Comparison of ENCODE assay signal across 16 cellular contexts in the genomic region with DNA sequence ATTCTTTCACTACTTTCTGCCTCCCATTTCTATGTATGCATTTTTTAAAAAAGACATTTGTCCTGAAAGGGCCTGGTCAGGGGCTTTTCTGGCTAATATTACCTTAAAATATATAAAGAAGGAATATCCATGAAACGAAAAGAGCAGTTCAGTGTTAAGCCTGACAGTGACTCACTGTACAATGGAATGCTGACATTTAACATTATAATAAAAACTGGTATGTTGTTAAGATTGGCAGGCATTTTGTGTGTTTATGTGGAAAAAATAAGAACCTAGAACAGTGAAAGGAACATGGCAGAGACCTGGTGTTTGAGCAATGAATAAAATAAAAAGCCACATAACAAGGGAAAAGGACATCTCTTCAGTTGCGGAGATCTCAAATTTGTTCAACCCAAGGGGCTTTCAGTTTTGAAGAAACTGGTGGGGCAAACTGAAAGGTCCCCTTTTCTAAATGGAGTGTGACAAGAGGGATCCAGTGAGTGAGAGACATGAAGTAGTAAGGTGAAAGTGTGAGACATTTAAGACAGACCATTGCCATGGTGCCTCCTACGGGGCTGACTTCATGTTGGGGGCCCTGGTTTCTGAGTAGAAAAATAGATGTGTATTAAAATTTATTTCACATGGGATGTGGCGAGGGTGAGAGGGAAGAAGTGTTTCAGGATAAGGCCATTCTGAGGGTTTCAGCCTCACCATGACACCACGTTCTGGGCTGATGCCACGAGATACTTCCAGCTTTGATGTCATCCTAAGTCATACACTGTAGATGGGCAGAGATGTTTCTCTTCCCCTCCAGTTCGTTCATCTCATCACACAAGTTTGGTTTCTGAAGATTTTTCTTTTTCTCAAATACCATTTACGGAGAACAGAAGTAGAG.
DNase-seq lines count a peak whose midpoint lies in the region; TF ChIP-seq lines count a peak whose summit lies in the region.
"Had no signal": no experiment of that assay in that cellular context is flagged by ENCODE, and none has a peak within 500 bp of the region (broad histone marks: within the 10 kb centered on the region; RNA-seq: fewer than 3 reads in every experiment).

No MANE protein-coding gene starts in this region.

- peaks cover 0 to 8% (median 0%) of the 10 kb centered on the region in 3 donors for H3K36me3 ChIP-seq in tibial artery
- H3K36me3 ChIP-seq: ovary had no signal

- H3K36me3 Mint-ChIP-seq in activated T-cell treated with anti-CD3 and anti-CD28 coated beads, Interleukin-2, amount 50 U/mL, for 24 hours (ENCODE audit: low read depth) = peaks cover 20% of the 10 kb centered on the region
- peaks cover 20% of the 10 kb centered on the region for H3K36me3 Mint-ChIP-seq in activated naive CD8-positive, alpha-beta T cell treated with anti-CD3 and anti-CD28 coated beads for 36 hours

- DNase-seq in activated T-cell treated with anti-CD3 and anti-CD28 coated beads for 48 hours (ENCODE audit: low read depth) (peak; percentile 16), fibroblast of the conjunctiva (ENCODE audit: low read depth) (peak; percentile 2), stromal cell of bone marrow (ENCODE audit: low read depth) (peak; percentile 23), C1 segment of cervical spinal cord (lab: John Stamatoyannopoulos, UW) (no peak), tibial artery (no peak), hypothalamus (lab: John Stamatoyannopoulos, UW) (no peak)
- DNase-seq in activated T-cell treated with anti-CD3 and anti-CD28 coated beads, Interleukin-2, amount 50 U/mL, for 24 hours = no peak
- DNase-seq in activated naive CD8-positive, alpha-beta T cell treated with anti-CD3 and anti-CD28 coated beads for 36 hours = no peak
- DNase-seq: activated naive CD4-positive, alpha-beta T cell treated with anti-CD3 and anti-CD28 coated beads for 36 hours; dorsolateral prefrontal cortex; head of caudate nucleus; NCI-H1417; ovary; stimulated activated CD4-positive, alpha-beta T cell treated with anti-CD3 and anti-CD28 coated beads, Interleukin-2, amount 100 ng/mL, for 24 hours had no signal

- peak overlapping the region in 1 of 2 donors; percentile 9 for H3K27ac ChIP-seq in tibial artery
- H3K27ac ChIP-seq: ovary, suprapubic skin had no signal

- H3K9me3 Mint-ChIP-seq in activated T-cell treated with anti-CD3 and anti-CD28 coated beads, Interleukin-2, amount 50 U/mL, for 24 hours = no peaks in the 10 kb centered on the region
- no peaks in the 10 kb centered on the region for H3K9me3 Mint-ChIP-seq in activated naive CD8-positive, alpha-beta T cell treated with anti-CD3 and anti-CD28 coated beads for 36 hours
- H3K9me3 Mint-ChIP-seq: activated naive CD4-positive, alpha-beta T cell treated with anti-CD3 and anti-CD28 coated beads for 36 hours had no signal

- no peaks in the 10 kb centered on the region for H3K27me3 Mint-ChIP-seq in activated T-cell treated with anti-CD3 and anti-CD28 coated beads, Interleukin-2, amount 50 U/mL, for 24 hours
- no peaks in the 10 kb centered on the region for H3K27me3 Mint-ChIP-seq in activated naive CD8-positive, alpha-beta T cell treated with anti-CD3 and anti-CD28 coated beads for 36 hours

- no peak for TF ChIP-seq CTCF in tibial artery (IDR thresholded peaks at IDR 0.05)

- no peaks in the 10 kb centered on the region for H3K9me3 ChIP-seq in tibial artery
- H3K9me3 ChIP-seq: ovary, suprapubic skin had no signal

- H3K27ac Mint-ChIP-seq in activated T-cell treated with anti-CD3 and anti-CD28 coated beads, Interleukin-2, amount 50 U/mL, for 24 hours = no peak overlapping the region
- peak overlapping the region; percentile 16 for H3K27ac Mint-ChIP-seq in activated naive CD8-positive, alpha-beta T cell treated with anti-CD3 and anti-CD28 coated beads for 36 hours
- H3K27ac Mint-ChIP-seq: activated naive CD4-positive, alpha-beta T cell treated with anti-CD3 and anti-CD28 coated beads for 36 hours had no signal

- peaks cover 56% of the 10 kb centered on the region for H3K4me1 Mint-ChIP-seq in activated T-cell treated with anti-CD3 and anti-CD28 coated beads, Interleukin-2, amount 50 U/mL, for 24 hours (ENCODE audit: low read depth)
- H3K4me1 Mint-ChIP-seq in activated naive CD8-positive, alpha-beta T cell treated with anti-CD3 and anti-CD28 coated beads for 36 hours = peaks cover 38% of the 10 kb centered on the region

- H3K4me3 Mint-ChIP-seq in activated T-cell treated with anti-CD3 and anti-CD28 coated beads, Interleukin-2, amount 50 U/mL, for 24 hours = no peak overlapping the region
- no peak overlapping the region for H3K4me3 Mint-ChIP-seq in activated naive CD8-positive, alpha-beta T cell treated with anti-CD3 and anti-CD28 coated beads for 36 hours
- H3K4me3 Mint-ChIP-seq: activated naive CD4-positive, alpha-beta T cell treated with anti-CD3 and anti-CD28 coated beads for 36 hours had no signal

- no peak overlapping the region for H3K4me3 ChIP-seq in tibial artery
- H3K4me3 ChIP-seq: dorsolateral prefrontal cortex, lung, ovary, suprapubic skin had no signal

- peaks cover 0 to 32% (median 3%) of the 10 kb centered on the region in 4 donors for H3K4me1 ChIP-seq in tibial artery

- H3K27me3 ChIP-seq in tibial artery = no peaks in the 10 kb centered on the region
- H3K27me3 ChIP-seq: dorsolateral prefrontal cortex, ovary, suprapubic skin had no signal

- intact Hi-C loops in tibial artery (cut with DNase I; ENCODE audit: low total_unique reads) = no loop called here

Comparison
In these comparisons a context has a peak if more than half of its experiments do, and no peak if none do; other contexts are left out.
1. DNase-seq: peak in activated T-cell treated with anti-CD3 and anti-CD28 coated beads for 48 hours (single experiment), fibroblast of the conjunctiva (single experiment) and stromal cell of bone marrow (single experiment); none in activated T-cell treated with anti-CD3 and anti-CD28 coated beads, Interleukin-2, amount 50 U/mL, for 24 hours (single experiment), activated naive CD8-positive, alpha-beta T cell treated with anti-CD3 and anti-CD28 coated beads for 36 hours (single experiment), C1 segment of cervical spinal cord (0 of 14), tibial artery (0 of 2) and hypothalamus (0 of 51).